In the genomic region with DNA sequence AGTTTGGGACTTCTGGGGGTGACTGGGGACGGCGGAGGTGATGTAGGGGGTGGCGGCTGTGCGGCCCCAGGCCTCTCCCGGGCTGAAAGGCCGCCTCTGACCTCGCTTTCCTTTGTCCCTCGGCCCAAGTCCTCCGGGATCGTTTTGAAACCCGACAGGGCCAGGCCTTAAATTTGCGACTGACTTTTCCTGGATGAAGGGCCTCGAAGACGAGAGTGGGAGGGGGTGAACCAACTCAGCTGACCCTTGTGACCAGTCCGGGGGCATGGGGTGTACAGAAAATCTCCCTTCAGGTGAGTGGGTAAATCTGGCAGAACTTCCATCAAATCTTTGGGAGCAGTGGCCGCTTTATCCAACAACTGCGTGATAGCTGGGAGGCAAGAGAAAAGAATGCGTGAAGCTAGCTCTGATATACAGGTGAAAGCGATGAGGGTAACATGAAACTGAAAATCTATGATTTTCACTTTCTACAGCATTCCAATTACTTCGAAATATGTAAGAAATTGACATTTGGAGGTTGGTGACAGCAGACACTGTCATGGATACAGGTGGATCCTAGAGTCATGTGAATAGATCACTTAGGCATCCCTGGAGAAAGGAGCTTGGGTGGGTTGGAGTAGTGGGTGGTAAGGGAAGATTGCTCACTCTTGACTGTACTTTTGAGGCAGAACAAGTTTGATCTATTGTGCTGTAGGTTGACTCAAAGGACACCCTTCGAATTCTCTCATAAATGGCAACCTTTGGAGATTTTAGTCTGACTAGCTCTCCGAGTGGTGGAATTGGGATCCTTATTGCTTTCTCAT, we compare ENCODE assay signal across 8 cellular contexts. TPM values are rescaled to one million over a fixed set of nuclear protein-coding genes. Genes with fewer than 3 reads are reported as not detected.
A peak's percentile ranks its signal among the peaks of the same experiment; 100 is the strongest.
DNase-seq lines count a peak whose midpoint lies in the region; ATAC-seq and TF ChIP-seq lines count a peak whose summit lies in the region.

No MANE protein-coding gene starts in this region.

- H3K4me1 Mint-ChIP-seq in endothelial cell (ENCODE audit: unreplicated experiment): peaks cover 25% of the 10 kb centered on the region

- intact Hi-C loops in PC-9 (cut with micrococcal nuclease; ENCODE audit: unreplicated experiment): loop anchor here (2.0 kb wide), 1 partner anchor 343 kb away; no protein-coding TSS in a partner anchor

- peak overlapping the region; percentile 39 for H3K14ac ChIP-seq in neuronal stem cell (ENCODE audit: low read length)

- peaks cover 5% of the 10 kb centered on the region for H3K79me1 ChIP-seq in neuronal stem cell (ENCODE audit: low read depth, low read length)

- peaks cover 3% of the 10 kb centered on the region for H3K27me3 Mint-ChIP-seq in endothelial cell (ENCODE audit: unreplicated experiment)

- H3K9me3 Mint-ChIP-seq in endothelial cell (ENCODE audit: unreplicated experiment): no peaks in the 10 kb centered on the region

- 0 out of 2 replicates have a peak, but pooled peaks cover 3% of the 10 kb centered on the region for H3K36me3 ChIP-seq in ES-I3 (ENCODE audit: insufficient read depth, low read length)
- H3K36me3 ChIP-seq in PC-9 (ENCODE audit: low read depth): peaks cover 37% of the 10 kb centered on the region
- peaks cover 2 to 42% of the 10 kb centered on the region in 2 donors for H3K36me3 ChIP-seq in neuronal stem cell (replicated peaks in 1 of 2; ENCODE audit: control insufficient read depth in 2 of 2, insufficient read depth in 2 of 2, low read length in 2 of 2)

- H4K8ac ChIP-seq in neuronal stem cell (ENCODE audit: low read depth, low read length): no peak overlapping the region

- H2AK5ac ChIP-seq in neuronal stem cell (ENCODE audit: low read depth, low read length): peak overlapping the region; percentile 72

- BruUV-seq in PC-9 (replicated peaks; lab: Mats Ljungman, UMichigan): TSS peak; percentile 30

- no peaks in the 10 kb centered on the region for H3K36me3 Mint-ChIP-seq in endothelial cell (ENCODE audit: low read depth, unreplicated experiment)

- no peak overlapping the region for H2BK120ac ChIP-seq in neuronal stem cell (ENCODE audit: low read depth, low read length)

- H3K4me3 ChIP-seq in PC-9 (peak overlapping the region; percentile 87), neuronal stem cell (ENCODE audit: low read length in 2 of 2) (peak overlapping the region; percentile 74 to 95)

- no peak overlapping the region for H2BK12ac ChIP-seq in neuronal stem cell (ENCODE audit: low read length)

- H2BK15ac ChIP-seq in neuronal stem cell (ENCODE audit: low read length): peak overlapping the region; percentile 82

- CTCF ChIA-PET in PC-9 (lab: Charles Lee): interaction anchor here (0.6 to 2.1 kb wide), 9 partner anchors 26 to 346 kb away, joined by 3 to 22 read pairs (median 7); no protein-coding TSS in a partner anchor

- H3K4me2 ChIP-seq in PC-9: peak overlapping the region; percentile 90
- H3K4me2 ChIP-seq in neuronal stem cell (ENCODE audit: insufficient read depth, low read length, poor library complexity, severe bottlenecking): peak overlapping the region; percentile 66

- H3K27me3 ChIP-seq in PC-9 (ENCODE audit: insufficient read depth, low read depth) (no peaks in the 10 kb centered on the region), neuronal stem cell (ENCODE audit: control insufficient read depth in 3 of 3, insufficient read depth in 3 of 3, low read depth in 1 of 3, low read length in 3 of 3) (peaks cover 0 to 3% (median 0%) of the 10 kb centered on the region in 3 experiments)

- POLR2A ChIA-PET in PC-9 (lab: Charles Lee; ENCODE audit: unreplicated experiment): interaction anchor here (0.7 kb wide), 1 partner anchor 18 kb away, joined by 4 read pairs; no protein-coding TSS in a partner anchor

- H3K4ac ChIP-seq in neuronal stem cell (ENCODE audit: low read length): no peak overlapping the region

- H4K91ac ChIP-seq in neuronal stem cell (ENCODE audit: low read depth, low read length, poor library complexity): no peak overlapping the region

- H3K9me2 ChIP-seq in PC-9 (ENCODE audit: insufficient read depth): no peaks in the 10 kb centered on the region

- no CpG with 5 or more reads among the region's 22 CpGs for WGBS in neuronal stem cell (ENCODE audit: extremely low coverage in 2 of 2, insufficient read length in 2 of 2, insufficient replicate concordance in 1 of 2), 2 donors

- no peak for ATAC-seq in HG02763 (IDR thresholded peaks at IDR 0.05; ENCODE audit: unreplicated experiment)
- ATAC-seq in GM19328 (IDR thresholded peaks at IDR 0.05; ENCODE audit: unreplicated experiment): no peak
- ATAC-seq in GM19395 (IDR thresholded peaks at IDR 0.05; ENCODE audit: unreplicated experiment): no peak

- peak overlapping the region; percentile 67 for H3K23ac ChIP-seq in neuronal stem cell (ENCODE audit: low read depth, low read length, poor library complexity)

- H3K9me3 ChIP-seq in ES-I3 (ENCODE audit: control insufficient read depth, insufficient read depth, low read length) (no peaks in the 10 kb centered on the region), PC-9 (ENCODE audit: insufficient read depth, low read depth) (no peaks in the 10 kb centered on the region), neuronal stem cell (replicated peaks in 1 of 2; ENCODE audit: control insufficient read depth in 2 of 2, insufficient read depth in 1 of 2, low read depth in 1 of 2, low read length in 2 of 2) (peaks cover 0 to 14% of the 10 kb centered on the region in 2 donors)

- H3K18ac ChIP-seq in neuronal stem cell (ENCODE audit: low read length): peak overlapping the region; percentile 97

- H2BK5ac ChIP-seq in neuronal stem cell (ENCODE audit: low read length): peak overlapping the region; percentile 84

- peak overlapping the region; percentile 97 for H3K4me3 Mint-ChIP-seq in endothelial cell (ENCODE audit: unreplicated experiment)

- H3K27ac ChIP-seq in PC-9: peak overlapping the region; percentile 59
- peak overlapping the region; percentile 82 for H3K27ac ChIP-seq in neuronal stem cell (replicated peaks; ENCODE audit: low read length)

- DNase-seq in PC-9 (no peak), endothelial cell (ENCODE audit: low spot score) (no peak), neuronal stem cell (ENCODE audit: low spot score) (no peak), activated gamma-delta T cell treated with Interleukin-2 at 50 U/mL for 16 hours (no peak)

- H2AFZ ChIP-seq in PC-9 (peak overlapping the region; percentile 70; the same call in 1 of the 2 replicates), neuronal stem cell (ENCODE audit: low read length) (peak overlapping the region; percentile 93)

- peak overlapping the region; percentile 70 for H3K27ac Mint-ChIP-seq in endothelial cell (ENCODE audit: unreplicated experiment)

- no peak for TF ChIP-seq CTCF in PC-9 (conservative IDR thresholded peaks at IDR 0.05)
- TF ChIP-seq CTCF in endothelial cell (IDR thresholded peaks at IDR 0.05; ENCODE audit: unreplicated experiment): no peak

- peaks cover 27% of the 10 kb centered on the region for H3K4me1 ChIP-seq in ES-I3 (ENCODE audit: insufficient read depth, low read length)
- peaks cover 84% of the 10 kb centered on the region for H3K4me1 ChIP-seq in PC-9 (replicated peaks; ENCODE audit: insufficient read depth)
- peaks cover 8 to 13% of the 10 kb centered on the region in 2 donors for H3K4me1 ChIP-seq in neuronal stem cell (ENCODE audit: control insufficient read depth in 2 of 2, insufficient read depth in 1 of 2, low read depth in 1 of 2, low read length in 2 of 2)

- H3F3A ChIP-seq in PC-9 (ENCODE audit: insufficient read depth, low read depth): peaks cover 9% of the 10 kb centered on the region

- peaks cover 34% of the 10 kb centered on the region for H4K20me1 ChIP-seq in PC-9 (ENCODE audit: insufficient read depth)

- H3K9ac ChIP-seq in ES-I3 (ENCODE audit: low read depth, low read length) (peak overlapping the region; percentile 94), neuronal stem cell (ENCODE audit: low read depth, low read length, poor library complexity) (peak overlapping the region; percentile 99)

- H3K79me2 ChIP-seq in PC-9 (ENCODE audit: low read depth): peaks cover 59% of the 10 kb centered on the region

RNA-seq across cellular contexts. Expression of gene AHCYL1, which starts 0.9 kb away (rescaled TPM):
- total RNA-seq in PC-9 (2021) (143 and 147 TPM in 2 replicates), endothelial cell (ENCODE audit: unreplicated experiment) (63.7 TPM)
- 93.0 TPM for polyA plus RNA-seq in neuronal stem cell (2013, experiment 1 of 2)
- polyA plus RNA-seq in neuronal stem cell (2013, experiment 2 of 2): 96.3 TPM

RNA-seq across cellular contexts. Expression of gene STRIP1, which starts 49.0 kb away (rescaled TPM):
- total RNA-seq in PC-9 (2021) (32.1 and 36.5 TPM in 2 replicates), endothelial cell (ENCODE audit: unreplicated experiment) (65.0 TPM)
- polyA plus RNA-seq in neuronal stem cell (2013, experiment 1 of 2): 30.2 TPM
- 29.8 TPM for polyA plus RNA-seq in neuronal stem cell (2013, experiment 2 of 2)
